In genomic region chrX:112642349-112642748, GRCh38 we compare ENCODE assay signal across 9 cellular contexts. TPM values are rescaled to one million over a fixed set of nuclear protein-coding genes. Genes with fewer than 3 reads are reported as not detected.
DNase-seq lines count a peak whose midpoint lies in the region; ATAC-seq and TF ChIP-seq lines count a peak whose summit lies in the region.
"Had no signal": no experiment of that assay in that cellular context is flagged by ENCODE, and none has a peak within 500 bp of the region (broad histone marks: within the 10 kb centered on the region; RNA-seq: fewer than 3 reads in every experiment).

No MANE protein-coding gene starts in this region.

- H4K20me1 ChIP-seq in PC-3 (ENCODE audit: low read length) = no peaks in the 10 kb centered on the region
- H4K20me1 ChIP-seq in smooth muscle cell (ENCODE audit: low read depth) = no peaks in the 10 kb centered on the region

- H3K27ac ChIP-seq in PC-3 (ENCODE audit: low read length) (no peak overlapping the region), smooth muscle cell (ENCODE audit: low read depth) (no peak overlapping the region)

- peak; percentile 66 for TF ChIP-seq CTCF in GM13976 (IDR thresholded peaks at IDR 0.05; ENCODE audit: borderline replicate concordance, control extremely low read depth, extremely low read depth, insufficient read depth, missing control alignments)
- peak; percentile 62 for TF ChIP-seq CTCF in PC-3 (conservative IDR thresholded peaks at IDR 0.05; ENCODE audit: low read depth, low read length)
- TF ChIP-seq CTCF in smooth muscle cell (IDR thresholded peaks at IDR 0.05; ENCODE audit: borderline replicate concordance, insufficient read depth, poor library complexity, severe bottlenecking) = peak; percentile 86

- H3K9me2 ChIP-seq in PC-3 (replicated peaks; ENCODE audit: low read length) = no peaks in the 10 kb centered on the region

- no TSS peak for BruUV-seq in PC-3 (replicated peaks; lab: Mats Ljungman, UMichigan)

- no peaks in the 10 kb centered on the region for H3K36me3 ChIP-seq in PC-3 (ENCODE audit: low read depth, low read length)
- H3K36me3 ChIP-seq in smooth muscle cell (ENCODE audit: low read depth) = no peaks in the 10 kb centered on the region

- H3K9me3 ChIP-seq in PC-3 (ENCODE audit: low read length) = no peaks in the 10 kb centered on the region
- H3K9me3 ChIP-seq in smooth muscle cell (replicated peaks; ENCODE audit: low read depth) = no peaks in the 10 kb centered on the region

- H3F3A ChIP-seq in PC-3 (ENCODE audit: low read length, unreplicated experiment) = no peaks in the 10 kb centered on the region
- H3F3A ChIP-seq in smooth muscle cell (ENCODE audit: low read depth) = no peaks in the 10 kb centered on the region

- in situ Hi-C loops in GM13976 (cut with MboI; ENCODE audit: low sequenced_read_pairs, unreplicated experiment) = no loop called here

- no peak overlapping the region for H3K9ac ChIP-seq in PC-3 (ENCODE audit: low read length)
- no peak overlapping the region for H3K9ac ChIP-seq in smooth muscle cell (ENCODE audit: low read depth)

- H3K79me2 ChIP-seq in PC-3 (ENCODE audit: low read length) (no peaks in the 10 kb centered on the region), smooth muscle cell (ENCODE audit: low read depth) (no peaks in the 10 kb centered on the region)

- 1% methylated on average over 3 of the region's 3 CpGs for WGBS in smooth muscle cell (ENCODE audit: low lambda C conversion rate)

- no peaks in the 10 kb centered on the region for H3K27me3 ChIP-seq in PC-3 (ENCODE audit: low read length)
- H3K27me3 ChIP-seq in smooth muscle cell (ENCODE audit: low read depth) = no peaks in the 10 kb centered on the region

- H3K4me2 ChIP-seq in PC-3 (ENCODE audit: low read length) (no peak overlapping the region), smooth muscle cell (no peak overlapping the region)

- DNase-seq in AG20443 (ENCODE audit: low spot score) = peak; percentile 45
- peak; percentile 23 for DNase-seq in GM13976 (ENCODE audit: low spot score)
- peak; percentile 57 for DNase-seq in Jurkat, Clone E6-1 (ENCODE audit: low read depth, low spot score)
- DNase-seq in PC-3 = peak; percentile 51
- peak; percentile 2 for DNase-seq in brain pericyte (ENCODE audit: low read depth, low spot score)
- peak; percentile 36 for DNase-seq in iPS DF 4.7 (ENCODE audit: extremely low read depth, low spot score)
- DNase-seq in smooth muscle cell (lab: John Stamatoyannopoulos, UW; ENCODE audit: unreplicated experiment) = peak; percentile 0

- H3K4me3 ChIP-seq in Jurkat, Clone E6-1 (ENCODE audit: low read length) = no peak overlapping the region
- no peak overlapping the region for H3K4me3 ChIP-seq in PC-3 (ENCODE audit: low read length)
- no peak overlapping the region for H3K4me3 ChIP-seq in smooth muscle cell

- intact Hi-C loops in PC-3 (cut with micrococcal nuclease) = no loop called here

- ATAC-seq in PC-3 (peak; percentile 49; the same call in 1 of the 2 replicates), GM18858 (IDR thresholded peaks at IDR 0.05; ENCODE audit: unreplicated experiment) (no peak)

- H3K4me1 ChIP-seq in PC-3 (ENCODE audit: insufficient read depth, low read length) = no peaks in the 10 kb centered on the region
- H3K4me1 ChIP-seq in smooth muscle cell (ENCODE audit: low read depth) = no peaks in the 10 kb centered on the region

- CTCF ChIA-PET in PC-3 (lab: Charles Lee) = no interaction called here

- H2AFZ ChIP-seq in PC-3 (ENCODE audit: low read length) (no peak overlapping the region), smooth muscle cell (ENCODE audit: low read depth) (no peak overlapping the region)

- POLR2A ChIA-PET in PC-3 (lab: Charles Lee; ENCODE audit: unreplicated experiment) = no interaction called here

RNA-seq across cellular contexts. Expression of gene LHFPL1, which starts 37.4 kb away (rescaled TPM):
- not detected for polyA plus RNA-seq in Jurkat, Clone E6-1 (2012; ENCODE audit: insufficient read depth, insufficient read length)
- total RNA-seq in PC-3 (2014; rRNA removed) (not detected in 2 replicates), smooth muscle cell (0.99 and 2.4 TPM in 2 replicates)
- 0.30 and 0.58 TPM in 2 replicates for polyA plus RNA-seq in smooth muscle cell
- total RNA-seq: natural killer cell treated with Interleukin-12 subunit alpha and Interleukin-12 subunit beta and Interleukin-15 and Interleukin-18, amount 100 ng/mL, for 72 hours had no signal

Comparison
In these comparisons a context has a peak if more than half of its experiments do, and no peak if none do; other contexts are left out.
1. DNase-seq: peak in every context shown above with its lines; median percentile 57 in Jurkat, Clone E6-1; 51 in PC-3; 45 in AG20443; 36 in iPS DF 4.7; 23 in GM13976; 2 in brain pericyte; 0 in smooth muscle cell.